In the genomic region with DNA sequence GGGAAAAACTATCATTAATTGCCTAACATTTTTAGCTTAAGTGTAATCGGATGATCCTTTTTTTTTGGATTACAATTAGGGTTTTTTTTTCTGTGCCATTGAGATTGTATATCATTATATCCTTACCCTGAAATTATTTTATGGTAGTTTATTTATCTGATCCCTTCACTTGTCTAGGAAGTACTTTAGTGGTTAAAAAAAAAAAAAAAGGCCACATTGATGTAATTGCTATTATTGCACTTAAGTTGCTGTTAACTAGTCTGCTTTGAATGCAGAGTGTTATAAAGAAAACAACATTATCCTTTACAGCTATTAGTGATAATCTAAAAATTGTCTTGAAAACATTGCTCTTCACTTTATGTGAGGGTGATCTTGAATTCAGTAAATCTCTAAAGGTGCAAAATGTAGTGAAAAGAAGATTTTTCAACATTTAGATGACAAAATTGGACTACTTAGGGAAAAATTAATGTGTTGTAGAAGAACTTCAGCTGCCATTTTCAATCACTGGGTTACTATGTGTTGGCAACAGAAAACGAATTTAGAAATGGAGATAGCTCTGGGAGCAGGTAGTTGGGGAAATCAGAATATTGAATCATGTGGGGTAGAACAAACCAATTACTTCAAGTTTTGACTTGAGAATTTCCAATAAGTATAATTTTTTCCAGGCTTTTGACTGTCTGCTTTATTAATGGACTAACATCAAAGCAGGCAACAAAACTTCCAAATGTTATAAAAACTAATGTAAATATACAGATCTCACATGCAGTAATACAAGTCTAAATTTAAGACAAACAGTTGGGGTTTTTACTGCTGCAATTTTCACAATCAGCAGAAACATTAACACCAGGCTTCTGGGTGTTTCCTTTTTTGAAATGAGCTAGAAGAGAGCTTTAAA, we compare ENCODE assay signal across 16 cellular contexts. TPM values are rescaled to one million over a fixed set of nuclear protein-coding genes. Genes with fewer than 3 reads are reported as not detected.
DNase-seq lines count a peak whose midpoint lies in the region; ATAC-seq and TF ChIP-seq lines count a peak whose summit lies in the region.
"Had no signal": no experiment of that assay in that cellular context is flagged by ENCODE, and none has a peak within 500 bp of the region (broad histone marks: within the 10 kb centered on the region; RNA-seq: fewer than 3 reads in every experiment).

No MANE protein-coding gene starts in this region.

- no peak overlapping the region for H2BK12ac ChIP-seq in trophoblast cell (ENCODE audit: low read length)

- no peak overlapping the region for H3K27ac ChIP-seq in GM23248
- no peak overlapping the region for H3K27ac ChIP-seq in trophoblast cell (ENCODE audit: low read depth, low read length)
- H3K27ac ChIP-seq: skin epidermis had no signal

- TF ChIP-seq CTCF in glutamatergic neuron (IDR thresholded peaks at IDR 0.05; ENCODE audit: partially characterized antibody, unreplicated experiment) (no peak), Caco-2 (IDR thresholded peaks at IDR 0.05; ENCODE audit: insufficient read depth in 1 of 2, low read depth in 1 of 2, low read length in 1 of 2, severe bottlenecking in 1 of 2, unreplicated experiment in 1 of 2) (no peak)

- H3K4me2 ChIP-seq in GM23248 (ENCODE audit: unreplicated experiment) (no peak overlapping the region), trophoblast cell (ENCODE audit: low read length) (no peak overlapping the region)

- peak overlapping the region; percentile 83 for H3K4ac ChIP-seq in trophoblast cell (ENCODE audit: low read depth, low read length)

- H3K4me3 ChIP-seq in GM23248 (no peak overlapping the region), trophoblast cell (ENCODE audit: low read depth, low read length) (no peak overlapping the region), Caco-2 (ENCODE audit: low read depth, low read length) (no peak overlapping the region)
- H3K4me3 ChIP-seq: skin epidermis had no signal

- DNase-seq in GM23248 (no peak), NCI-H1436 treated with DMSO at 0.1 percent for 48 hours (lab: John Stamatoyannopoulos, UW) (peak; percentile 34), glutamatergic neuron (no peak), trophoblast cell (no peak), Caco-2 (no peak)
- DNase-seq: amygdala; EL; NCI-H510A; OCI-M1; stimulated activated naive B cell treated with anti-CD40 and anti-IgM and Interleukin-4, amounts not matched to agents 10 μg/mL and 1 μg/mL and 100 μg/mL, for 72 hours; SW 1271 had no signal

- H3K4me1 ChIP-seq in GM23248 (ENCODE audit: insufficient read depth) (peaks cover 11% of the 10 kb centered on the region), trophoblast cell (ENCODE audit: control insufficient read depth in 1 of 2, insufficient read depth in 2 of 2, low read length in 2 of 2) (no peaks in the 10 kb centered on the region), Caco-2 (no peaks in the 10 kb centered on the region)

- no peak overlapping the region for H3K14ac ChIP-seq in trophoblast cell (ENCODE audit: low read length)

- peak overlapping the region; percentile 68 for H3K4me3 Mint-ChIP-seq in glutamatergic neuron (ENCODE audit: unreplicated experiment)
- no peak overlapping the region for H3K4me3 Mint-ChIP-seq in Caco-2 (ENCODE audit: unreplicated experiment)
- H3K4me3 Mint-ChIP-seq: activated T-helper 17 cell treated with anti-CD3 and anti-CD28 coated beads, Interleukin-2, amount 50 U/mL, for 72 hours; dendritic cell treated with granulocyte-macrophage colony-stimulating factor and Interleukin-4, amounts not matched to agents 40 ng/mL and 50 ng/mL, for 4 days; stimulated activated naive B cell treated with anti-CD40 and anti-IgM and Interleukin-4, amounts not matched to agents 10 μg/mL and 1 μg/mL and 100 μg/mL, for 72 hours had no signal

- ATAC-seq in GM21526 (IDR thresholded peaks at IDR 0.05; ENCODE audit: low FRiP score, unreplicated experiment) (no peak), HG02852 (IDR thresholded peaks at IDR 0.05; ENCODE audit: unreplicated experiment) (no peak)
- ATAC-seq: activated T-helper 17 cell treated with anti-CD3 and anti-CD28 coated beads, Interleukin-2, amount 50 U/mL, for 72 hours; stimulated activated naive B cell treated with anti-CD40 and anti-IgM and Interleukin-4, amounts not matched to agents 10 μg/mL and 1 μg/mL and 100 μg/mL, for 72 hours had no signal

- WGBS in GM23248 (ENCODE audit: low coverage in 1 of 2, low lambda C conversion rate in 2 of 2, missing lambda C conversion rate in 2 of 2), 2 experiments = 63 to 78% methylated on average over 2 of the region's 2 CpGs
- WGBS in trophoblast cell (ENCODE audit: extremely low coverage, insufficient coverage, insufficient read length) = no CpG with 5 or more reads among the region's 2 CpGs

- H3F3A ChIP-seq in GM23248 (ENCODE audit: insufficient read depth) = peaks cover 13% of the 10 kb centered on the region; the same call in 1 of the 2 replicates

- H4K8ac ChIP-seq in trophoblast cell (ENCODE audit: low read depth, low read length) = no peak overlapping the region

- POLR2A ChIA-PET in Caco-2 (lab: Charles Lee) = no interaction called here

- H3K18ac ChIP-seq in trophoblast cell (ENCODE audit: low read length) = no peak overlapping the region

- H3K27me3 Mint-ChIP-seq in glutamatergic neuron (ENCODE audit: unreplicated experiment) = peaks cover 7% of the 10 kb centered on the region
- peaks cover 5% of the 10 kb centered on the region for H3K27me3 Mint-ChIP-seq in Caco-2 (ENCODE audit: insufficient read depth, unreplicated experiment)

- no peak overlapping the region for H2BK120ac ChIP-seq in trophoblast cell (ENCODE audit: insufficient read depth, low read length, poor library complexity)

- CTCF ChIA-PET in Caco-2 (lab: Charles Lee) = interaction anchor here (0.9 kb wide), 1 partner anchor 256 kb away, joined by 4 read pairs; no protein-coding TSS in a partner anchor

- peaks cover 24% of the 10 kb centered on the region for H3K79me1 ChIP-seq in trophoblast cell (ENCODE audit: low read length)

- no peaks in the 10 kb centered on the region for H3K36me3 Mint-ChIP-seq in glutamatergic neuron (ENCODE audit: unreplicated experiment)
- H3K36me3 Mint-ChIP-seq in Caco-2 (ENCODE audit: insufficient read depth, unreplicated experiment) = no peaks in the 10 kb centered on the region
- H3K36me3 Mint-ChIP-seq: stimulated activated naive B cell treated with anti-CD40 and anti-IgM and Interleukin-4, amounts not matched to agents 10 μg/mL and 1 μg/mL and 100 μg/mL, for 72 hours had no signal

- H3K9me3 ChIP-seq in GM23248 (ENCODE audit: low read depth) (no peaks in the 10 kb centered on the region), trophoblast cell (ENCODE audit: insufficient read depth, low read depth, low read length) (no peaks in the 10 kb centered on the region), Caco-2 (no peaks in the 10 kb centered on the region)

- no peaks in the 10 kb centered on the region; the same call in 1 of the 2 replicates for H4K20me1 ChIP-seq in GM23248 (ENCODE audit: insufficient read depth)

- no peak overlapping the region for H3K27ac Mint-ChIP-seq in glutamatergic neuron (ENCODE audit: unreplicated experiment)
- no peak overlapping the region for H3K27ac Mint-ChIP-seq in Caco-2 (ENCODE audit: unreplicated experiment)
- H3K27ac Mint-ChIP-seq: activated T-helper 17 cell treated with anti-CD3 and anti-CD28 coated beads, Interleukin-2, amount 50 U/mL, for 72 hours; dendritic cell treated with granulocyte-macrophage colony-stimulating factor and Interleukin-4, amounts not matched to agents 40 ng/mL and 50 ng/mL, for 4 days; stimulated activated naive B cell treated with anti-CD40 and anti-IgM and Interleukin-4, amounts not matched to agents 10 μg/mL and 1 μg/mL and 100 μg/mL, for 72 hours had no signal

- H3K36me3 ChIP-seq in GM23248 (ENCODE audit: low read depth) (no peaks in the 10 kb centered on the region), trophoblast cell (ENCODE audit: control insufficient read depth in 1 of 2, insufficient read depth in 2 of 2, low read length in 2 of 2) (no peaks in the 10 kb centered on the region), Caco-2 (ENCODE audit: control insufficient read depth, insufficient read depth, low read length) (no peaks in the 10 kb centered on the region)

- peaks cover 11% of the 10 kb centered on the region for H3K9me3 Mint-ChIP-seq in glutamatergic neuron (ENCODE audit: unreplicated experiment)
- no peaks in the 10 kb centered on the region for H3K9me3 Mint-ChIP-seq in Caco-2 (ENCODE audit: unreplicated experiment)
- H3K9me3 Mint-ChIP-seq: activated T-helper 17 cell treated with anti-CD3 and anti-CD28 coated beads, Interleukin-2, amount 50 U/mL, for 72 hours; dendritic cell treated with granulocyte-macrophage colony-stimulating factor and Interleukin-4, amounts not matched to agents 40 ng/mL and 50 ng/mL, for 4 days; stimulated activated naive B cell treated with anti-CD40 and anti-IgM and Interleukin-4, amounts not matched to agents 10 μg/mL and 1 μg/mL and 100 μg/mL, for 72 hours had no signal

- H3K4me1 Mint-ChIP-seq in glutamatergic neuron (ENCODE audit: low read depth, unreplicated experiment) = peaks cover 47% of the 10 kb centered on the region
- no peaks in the 10 kb centered on the region for H3K4me1 Mint-ChIP-seq in Caco-2 (ENCODE audit: low read depth, unreplicated experiment)

- H3K27me3 ChIP-seq in GM23248 (replicated peaks; ENCODE audit: insufficient read depth) (no peaks in the 10 kb centered on the region), trophoblast cell (ENCODE audit: insufficient read depth, low read length) (no peaks in the 10 kb centered on the region), Caco-2 (replicated peaks; ENCODE audit: control insufficient read depth, insufficient read depth, low read length) (no peaks in the 10 kb centered on the region; the same call in 1 of the 2 replicates)

- 0 out of 2 replicates have a peak overlapping the region, but pooled peaks have one; percentile 15 for H2AFZ ChIP-seq in GM23248
- no peak overlapping the region for H2AFZ ChIP-seq in trophoblast cell (ENCODE audit: insufficient read depth, low read length, poor library complexity)

- H2BK5ac ChIP-seq in trophoblast cell (ENCODE audit: low read depth, low read length, poor library complexity) = no peak overlapping the region

- H3K9ac ChIP-seq in GM23248 (no peak overlapping the region), trophoblast cell (ENCODE audit: low read length) (no peak overlapping the region)

- BruUV-seq in Caco-2 (replicated peaks; lab: Mats Ljungman, UMichigan) = no TSS peak

- H3K79me2 ChIP-seq in GM23248 (ENCODE audit: insufficient read depth) (peaks cover 88% of the 10 kb centered on the region), trophoblast cell (ENCODE audit: control insufficient read depth, insufficient read depth, low read length, poor library complexity) (peaks cover 24% of the 10 kb centered on the region)

- in situ Hi-C loops in GM23248 (cut with MboI) = no loop called here

- no peaks in the 10 kb centered on the region for H3K9me2 ChIP-seq in GM23248 (ENCODE audit: insufficient read depth)

- intact Hi-C loops in Caco-2 (cut with micrococcal nuclease; ENCODE audit: unreplicated experiment) = no loop called here

- H4K91ac ChIP-seq in trophoblast cell (ENCODE audit: low read depth, low read length) = no peak overlapping the region

- H4K12ac ChIP-seq in trophoblast cell (ENCODE audit: low read depth, low read length) = no peak overlapping the region

- H3K23ac ChIP-seq in trophoblast cell (ENCODE audit: low read length) = no peak overlapping the region

- H2AK5ac ChIP-seq in trophoblast cell (ENCODE audit: low read length) = no peak overlapping the region

RNA-seq across cellular contexts. Expression of gene ADGRL2, which starts 5.0 kb away (rescaled TPM):
- total RNA-seq in GM23248 (2014; rRNA removed; shearing (Covaris generic)) = 41.6 and 43.4 TPM in 2 replicates
- 12.3 and 15.6 TPM in 2 replicates for polyA plus RNA-seq in GM23248 (2016; fragmentation: Nextera tagmentation; extraction: Ambion mirVana)
- 71.2 TPM for total RNA-seq in glutamatergic neuron (ENCODE audit: unreplicated experiment)
- 187 TPM in 2 replicates for polyA plus RNA-seq in trophoblast cell (2013)
- total RNA-seq in Caco-2 (2022) = 3.8 and 4.6 TPM in 2 replicates
- total RNA-seq: activated T-helper 17 cell treated with anti-CD3 and anti-CD28 coated beads, Interleukin-2, amount 50 U/mL, for 72 hours had no signal
